8 cellular contexts compared by ENCODE assay signal in the genomic region with DNA sequence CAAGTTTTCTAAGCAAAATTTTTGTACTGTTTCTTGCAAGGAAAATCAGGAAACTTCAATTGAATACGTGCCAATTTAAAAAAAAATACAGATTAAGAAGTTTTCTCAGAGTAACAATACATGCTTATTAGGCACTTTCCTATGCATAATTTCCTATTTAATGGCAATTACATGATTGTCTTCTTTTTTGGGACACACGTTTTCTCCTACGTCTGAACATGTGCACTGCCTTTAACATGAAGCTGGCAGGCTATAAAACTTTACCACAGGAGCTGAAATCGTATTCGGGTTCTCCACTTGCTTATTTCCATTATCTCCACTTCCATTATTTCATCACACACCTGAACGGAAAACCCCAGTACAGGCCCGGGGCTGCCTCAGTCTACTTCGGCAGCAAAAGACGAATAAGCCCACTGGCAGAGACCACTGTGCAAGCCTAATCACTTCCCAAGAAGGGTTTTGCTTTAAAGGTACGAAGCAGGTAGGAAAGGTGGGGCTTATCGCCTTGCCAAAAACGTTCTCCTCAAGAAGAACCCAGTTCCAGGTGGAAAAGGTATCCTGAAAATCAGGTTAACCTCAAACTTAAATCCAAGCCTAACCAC. TPM values are rescaled to one million over a fixed set of nuclear protein-coding genes. Genes with fewer than 3 reads are reported as not detected.
A peak's percentile ranks its signal among the peaks of the same experiment; 100 is the strongest.
DNase-seq lines count a peak whose midpoint lies in the region; ATAC-seq and TF ChIP-seq lines count a peak whose summit lies in the region.

No MANE protein-coding gene starts in this region.

- H3K4me3 ChIP-seq in NT2/D1 (ENCODE audit: insufficient read length, low read depth) = peak overlapping the region; percentile 91
- peak overlapping the region; percentile 47 to 90 (median 82) for H3K4me3 ChIP-seq in esophagus squamous epithelium
- H3K4me3 ChIP-seq in parathyroid adenoma (ENCODE audit: low read depth, low read length) = peak overlapping the region; percentile 95

- no peak for TF ChIP-seq POLR2A in esophagus squamous epithelium (IDR thresholded peaks at IDR 0.05)

- ATAC-seq in GM19324 (IDR thresholded peaks at IDR 0.05; ENCODE audit: low FRiP score, unreplicated experiment) = peak; percentile 2
- ATAC-seq in GM18498 (IDR thresholded peaks at IDR 0.05; ENCODE audit: unreplicated experiment) = no peak

- H3K9ac ChIP-seq in NT2/D1 (ENCODE audit: insufficient read length, low read depth) (peak overlapping the region; percentile 73), parathyroid adenoma (no peak overlapping the region)

- TF ChIP-seq CTCF in esophagus squamous epithelium (IDR thresholded peaks at IDR 0.05) (no peak), parathyroid adenoma (IDR thresholded peaks at IDR 0.05) (no peak)

- H3K36me3 ChIP-seq in NT2/D1 (ENCODE audit: insufficient read depth, insufficient read length, low read length) = peaks cover 29% of the 10 kb centered on the region
- peaks cover 0 to 22% (median 9%) of the 10 kb centered on the region in 3 donors for H3K36me3 ChIP-seq in esophagus squamous epithelium
- H3K36me3 ChIP-seq in parathyroid adenoma (ENCODE audit: control insufficient read depth, insufficient read depth, low read length) = no peaks in the 10 kb centered on the region

- peak overlapping the region; percentile 84 to 99 (median 94) for H3K27ac ChIP-seq in esophagus squamous epithelium
- H3K27ac ChIP-seq in parathyroid adenoma = peak overlapping the region; percentile 96

- H3K9me3 ChIP-seq in NT2/D1 (ENCODE audit: insufficient read depth, low read length) (no peaks in the 10 kb centered on the region), esophagus squamous epithelium (no peaks in the 10 kb centered on the region), parathyroid adenoma (ENCODE audit: control insufficient read depth, low read length) (no peaks in the 10 kb centered on the region)

- H3K4me1 ChIP-seq in NT2/D1 (ENCODE audit: insufficient read depth, insufficient read length) = no peaks in the 10 kb centered on the region
- H3K4me1 ChIP-seq in esophagus squamous epithelium = peaks cover 12 to 66% (median 21%) of the 10 kb centered on the region in 3 donors
- H3K4me1 ChIP-seq in parathyroid adenoma = peaks cover 8% of the 10 kb centered on the region

- intact Hi-C loops in esophagus squamous epithelium (cut with DNase I) = no loop called here

- H3K27me3 ChIP-seq in NT2/D1 (ENCODE audit: insufficient read depth, insufficient read length) (no peaks in the 10 kb centered on the region), esophagus squamous epithelium (no peaks in the 10 kb centered on the region), parathyroid adenoma (ENCODE audit: control insufficient read depth, insufficient read depth, low read length) (no peaks in the 10 kb centered on the region)

- no peak for DNase-seq in NT2/D1 (ENCODE audit: low read depth, low spot score)
- DNase-seq in esophagus squamous epithelium (lab: John Stamatoyannopoulos, UW) = no peak
- no peak for DNase-seq in NCI-H1092 (lab: John Stamatoyannopoulos, UW)
- DNase-seq in NCI-H187 treated with DMSO at 0.1 percent for 48 hours (lab: John Stamatoyannopoulos, UW) = no peak
- no peak for DNase-seq in HuH-7 (ENCODE audit: low spot score)

- H3K4me2 ChIP-seq in parathyroid adenoma (ENCODE audit: low read length) = peak overlapping the region; percentile 83

- peak overlapping the region; percentile 84 for H2AFZ ChIP-seq in parathyroid adenoma

- 1% methylated on average over 9 to 12 of the region's 12 CpGs for WGBS in esophagus squamous epithelium, 2 donors

- no peaks in the 10 kb centered on the region for H3K79me2 ChIP-seq in parathyroid adenoma

RNA-seq across cellular contexts. Expression of a gene that starts 0.6 kb away (rescaled TPM):
- 10 to 100 TPM; 11.6 to 27.5 (median 15.1) TPM for total RNA-seq in esophagus squamous epithelium

RNA-seq across cellular contexts. Expression of a gene that starts 0.6 kb away (rescaled TPM):
- 10 to 100 TPM in 1 of 4 donors, 1 to 10 TPM in 3; 5.3 to 17.9 (median 7.3) TPM for total RNA-seq in esophagus squamous epithelium

RNA-seq across cellular contexts. Expression of a gene that starts 42.2 kb away (rescaled TPM):
- under 1 TPM in 1 of 4 donors, not detected in 3; 0.23 TPM for total RNA-seq in esophagus squamous epithelium
